ENCODE assay signal across 13 cellular contexts in the genomic region with DNA sequence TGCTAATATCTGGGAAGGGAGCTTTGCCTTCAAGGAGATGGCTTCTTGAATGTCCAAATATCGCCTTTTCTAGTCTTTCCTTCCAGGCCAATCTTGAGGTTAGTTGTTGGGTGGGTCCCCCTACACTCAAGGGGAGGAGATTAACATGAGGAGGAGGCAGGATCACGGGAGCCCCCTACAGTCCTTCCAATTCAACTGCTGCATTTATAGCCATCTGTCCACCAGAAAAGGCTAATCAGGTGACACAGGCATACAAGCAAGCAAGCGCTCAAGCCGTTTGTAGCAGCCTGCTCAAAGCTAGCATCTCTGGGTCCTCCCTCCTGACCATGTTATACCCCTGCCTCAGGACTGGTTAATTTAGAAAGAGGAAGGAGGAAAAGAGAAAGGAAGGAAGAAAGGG.
A peak's percentile ranks its signal among the peaks of the same experiment; 100 is the strongest.
DNase-seq lines count a peak whose midpoint lies in the region; ATAC-seq and TF ChIP-seq lines count a peak whose summit lies in the region.
"Had no signal": no experiment of that assay in that cellular context is flagged by ENCODE, and none has a peak within 500 bp of the region (broad histone marks: within the 10 kb centered on the region; RNA-seq: fewer than 3 reads in every experiment).

No MANE protein-coding gene starts in this region.

- H2AFZ ChIP-seq in OCI-LY7 (ENCODE audit: low read length), result no peak overlapping the region

- TF ChIP-seq CTCF in OCI-LY7 (conservative IDR thresholded peaks at IDR 0.05; ENCODE audit: low read length) (peak; percentile 45), fibroblast of mammary gland (conservative IDR thresholded peaks at IDR 0.05; ENCODE audit: control insufficient read depth, insufficient read depth, low read depth, low read length) (no peak), type B pancreatic cell (conservative IDR thresholded peaks at IDR 0.05) (peak; percentile 34)

- CTCF ChIA-PET in OCI-LY7 (lab: Charles Lee; ENCODE audit: unreplicated experiment), result no interaction called here
- CTCF ChIA-PET in activated naive CD4-positive, alpha-beta T cell treated with anti-CD3 and anti-CD28 coated beads, Interleukin-2, amount 10 ng/mL, durations not matched to agents 7 days and 5 days (lab: Charles Lee), result interaction anchor here (1.2 kb wide), 1 partner anchor 56 kb away, joined by 3 read pairs; no protein-coding TSS in a partner anchor

- no peaks in the 10 kb centered on the region for H3K9me3 ChIP-seq in OCI-LY7 (ENCODE audit: low read length)
- H3K9me3 ChIP-seq: sigmoid colon had no signal

- POLR2A ChIA-PET in OCI-LY7 (lab: Charles Lee), result no interaction called here

- H3K36me3 Mint-ChIP-seq in type B pancreatic cell, result no peaks in the 10 kb centered on the region
- no peaks in the 10 kb centered on the region for H3K36me3 Mint-ChIP-seq in activated naive CD4-positive, alpha-beta T cell treated with anti-CD3 and anti-CD28 coated beads, Interleukin-2, amount 10 ng/mL, durations not matched to agents 7 days and 5 days
- H3K36me3 Mint-ChIP-seq: activated CD8-positive, alpha-beta memory T cell treated with anti-CD3 and anti-CD28 coated beads, Interleukin-2, amount 10 ng/mL, durations not matched to agents 7 days and 5 days had no signal

- ATAC-seq in HG02852 (IDR thresholded peaks at IDR 0.05; ENCODE audit: unreplicated experiment), result no peak
- ATAC-seq: activated CD8-positive, alpha-beta memory T cell treated with anti-CD3 and anti-CD28 coated beads, Interleukin-2, amount 10 ng/mL, durations not matched to agents 7 days and 5 days had no signal

- H3K36me3 ChIP-seq in OCI-LY7 (ENCODE audit: insufficient read depth, low read length), result no peaks in the 10 kb centered on the region
- H3K36me3 ChIP-seq: sigmoid colon had no signal

- peaks cover 18% of the 10 kb centered on the region for H3K27me3 Mint-ChIP-seq in type B pancreatic cell
- H3K27me3 Mint-ChIP-seq in activated naive CD4-positive, alpha-beta T cell treated with anti-CD3 and anti-CD28 coated beads, Interleukin-2, amount 10 ng/mL, durations not matched to agents 7 days and 5 days, result peaks cover 6% of the 10 kb centered on the region

- H3K27ac Mint-ChIP-seq in type B pancreatic cell, result no peak overlapping the region
- H3K27ac Mint-ChIP-seq in activated naive CD4-positive, alpha-beta T cell treated with anti-CD3 and anti-CD28 coated beads, Interleukin-2, amount 10 ng/mL, durations not matched to agents 7 days and 5 days, result no peak overlapping the region
- H3K27ac Mint-ChIP-seq: activated CD8-positive, alpha-beta memory T cell treated with anti-CD3 and anti-CD28 coated beads, Interleukin-2, amount 10 ng/mL, durations not matched to agents 7 days and 5 days had no signal

- H3K4me2 ChIP-seq in OCI-LY7 (ENCODE audit: low read length), result no peak overlapping the region

- DNase-seq in NCI-H748 (lab: John Stamatoyannopoulos, UW; ENCODE audit: unreplicated experiment) (peak; percentile 9), NCI-H748 treated with DMSO at 0.1 percent for 48 hours (lab: John Stamatoyannopoulos, UW) (no peak), OCI-LY7 (ENCODE audit: low spot score) (peak; percentile 6), fibroblast of mammary gland (ENCODE audit: low read depth) (peak; percentile 11), type B pancreatic cell (ENCODE audit: extremely low spot score, unreplicated experiment) (no peak)
- no peak for DNase-seq in activated naive CD4-positive, alpha-beta T cell treated with anti-CD3 and anti-CD28 coated beads, Interleukin-2, amount 10 ng/mL, durations not matched to agents 7 days and 5 days
- no peak for DNase-seq in effector CD4-positive, alpha-beta T cell
- DNase-seq: activated CD8-positive, alpha-beta memory T cell treated with anti-CD3 and anti-CD28 coated beads, Interleukin-2, amount 10 ng/mL, durations not matched to agents 7 days and 5 days; DMS79; hypothalamus; NCI-H1092 treated with DMSO at 0.1 percent for 48 hours; sigmoid colon had no signal

- no peak overlapping the region for H3K4me3 ChIP-seq in OCI-LY7 (ENCODE audit: low read depth, low read length, poor library complexity, severe bottlenecking)
- no peak overlapping the region for H3K4me3 ChIP-seq in fibroblast of mammary gland (ENCODE audit: control insufficient read depth, low read depth, low read length)
- H3K4me3 ChIP-seq: sigmoid colon had no signal

- H3K4me1 ChIP-seq in OCI-LY7 (ENCODE audit: insufficient read depth, low read length, poor library complexity, severe bottlenecking), result no peaks in the 10 kb centered on the region
- H3K4me1 ChIP-seq: sigmoid colon had no signal

- no peak overlapping the region for H3K27ac ChIP-seq in OCI-LY7 (ENCODE audit: low read depth, low read length, poor library complexity, severe bottlenecking)
- H3K27ac ChIP-seq: sigmoid colon had no signal

- no peaks in the 10 kb centered on the region for H4K20me1 ChIP-seq in OCI-LY7 (ENCODE audit: insufficient read depth, low read length)

- no peaks in the 10 kb centered on the region for H3K9me2 ChIP-seq in OCI-LY7 (ENCODE audit: insufficient read depth, low read length)

- no TSS peak for BruUV-seq in OCI-LY7 (replicated peaks; lab: Mats Ljungman, UMichigan)

- H3K79me2 ChIP-seq in OCI-LY7 (ENCODE audit: insufficient read depth, low read depth, low read length), result no peaks in the 10 kb centered on the region

- intact Hi-C loops in OCI-LY7 (cut with micrococcal nuclease; ENCODE audit: unreplicated experiment), result no loop called here

- H3K4me3 Mint-ChIP-seq in type B pancreatic cell, result no peak overlapping the region
- H3K4me3 Mint-ChIP-seq in activated naive CD4-positive, alpha-beta T cell treated with anti-CD3 and anti-CD28 coated beads, Interleukin-2, amount 10 ng/mL, durations not matched to agents 7 days and 5 days, result no peak overlapping the region
- H3K4me3 Mint-ChIP-seq: activated CD8-positive, alpha-beta memory T cell treated with anti-CD3 and anti-CD28 coated beads, Interleukin-2, amount 10 ng/mL, durations not matched to agents 7 days and 5 days had no signal

- no peaks in the 10 kb centered on the region for H3K4me1 Mint-ChIP-seq in type B pancreatic cell (ENCODE audit: unreplicated experiment)
- H3K4me1 Mint-ChIP-seq in activated naive CD4-positive, alpha-beta T cell treated with anti-CD3 and anti-CD28 coated beads, Interleukin-2, amount 10 ng/mL, durations not matched to agents 7 days and 5 days, result no peaks in the 10 kb centered on the region

- no peaks in the 10 kb centered on the region for H3K9me3 Mint-ChIP-seq in type B pancreatic cell
- H3K9me3 Mint-ChIP-seq in activated naive CD4-positive, alpha-beta T cell treated with anti-CD3 and anti-CD28 coated beads, Interleukin-2, amount 10 ng/mL, durations not matched to agents 7 days and 5 days, result no peaks in the 10 kb centered on the region

Comparison
In these comparisons a context has a peak if more than half of its experiments do, and no peak if none do; other contexts are left out.
1. DNase-seq: peak in NCI-H748 (single experiment), OCI-LY7 (single experiment) and fibroblast of mammary gland (single experiment); none in NCI-H748 treated with DMSO at 0.1 percent for 48 hours (single experiment), type B pancreatic cell (single experiment), activated naive CD4-positive, alpha-beta T cell treated with anti-CD3 and anti-CD28 coated beads, Interleukin-2, amount 10 ng/mL, durations not matched to agents 7 days and 5 days (single experiment) and effector CD4-positive, alpha-beta T cell (single experiment).